11 cellular contexts compared by ENCODE assay signal in genomic region chr16:2211923-2212347, GRCh38. TPM values are rescaled to one million over a fixed set of nuclear protein-coding genes. Genes with fewer than 3 reads are reported as not detected.
A peak's percentile ranks its signal among the peaks of the same experiment; 100 is the strongest.
DNase-seq lines count a peak whose midpoint lies in the region; ATAC-seq and TF ChIP-seq lines count a peak whose summit lies in the region.
"Had no signal": no experiment of that assay in that cellular context is flagged by ENCODE, and none has a peak within 500 bp of the region (broad histone marks: within the 10 kb centered on the region; RNA-seq: fewer than 3 reads in every experiment).

No MANE protein-coding gene starts in this region.

- WGBS in mammary epithelial cell (ENCODE audit: low coverage, missing lambda C conversion rate): 44% methylated on average over 9 of the region's 11 CpGs

- peaks cover 40% of the 10 kb centered on the region for H3K79me2 ChIP-seq in mammary epithelial cell (ENCODE audit: insufficient read depth, low read length)

- peak overlapping the region; percentile 98 for H3K4me2 ChIP-seq in mammary epithelial cell (ENCODE audit: insufficient read depth, low read depth, low read length)

- H3K9ac ChIP-seq in NT2/D1 (ENCODE audit: insufficient read length, low read depth): peak overlapping the region; percentile 33
- H3K9ac ChIP-seq in mammary epithelial cell (ENCODE audit: insufficient read depth, low read length): no peak overlapping the region

- in situ Hi-C loops in mammary epithelial cell (cut with MboI; ENCODE audit: low sequenced_read_pairs in 2 of 2): no loop called here

- H3K9me3 ChIP-seq in NT2/D1 (ENCODE audit: insufficient read depth, low read length) (no peaks in the 10 kb centered on the region), mammary epithelial cell (replicated peaks; ENCODE audit: insufficient read depth, low read length) (no peaks in the 10 kb centered on the region)

- BruUV-seq in mammary epithelial cell (replicated peaks; lab: Mats Ljungman, UMichigan): no TSS peak

- no peak overlapping the region for H2AFZ ChIP-seq in mammary epithelial cell (ENCODE audit: low read depth, low read length)

- H3K27ac ChIP-seq in mammary epithelial cell (ENCODE audit: insufficient read depth, low read depth, low read length): no peak overlapping the region

- H3K9me3 Mint-ChIP-seq in osteocyte (ENCODE audit: unreplicated experiment): no peaks in the 10 kb centered on the region

- peaks cover 9% of the 10 kb centered on the region for H3K36me3 Mint-ChIP-seq in osteocyte (ENCODE audit: unreplicated experiment)

- H3K4me1 ChIP-seq in NT2/D1 (ENCODE audit: insufficient read depth, insufficient read length): peaks cover 34% of the 10 kb centered on the region
- peaks cover 28% of the 10 kb centered on the region for H3K4me1 ChIP-seq in mammary epithelial cell (ENCODE audit: insufficient read depth, low read length)

- H3K36me3 ChIP-seq in NT2/D1 (ENCODE audit: insufficient read depth, insufficient read length, low read length): peaks cover 66% of the 10 kb centered on the region
- H3K36me3 ChIP-seq in mammary epithelial cell (ENCODE audit: insufficient read depth, low read length): peaks cover 4% of the 10 kb centered on the region

- ATAC-seq in HG03354 (IDR thresholded peaks at IDR 0.05; ENCODE audit: poor library complexity, severe bottlenecking, unreplicated experiment) (no peak), HG02610 (IDR thresholded peaks at IDR 0.05; ENCODE audit: unreplicated experiment) (no peak)

- CTCF ChIA-PET in mammary epithelial cell (lab: Charles Lee; ENCODE audit: low non-redundant PET): no interaction called here

- peak overlapping the region; percentile 42 for H3K4me3 Mint-ChIP-seq in osteocyte (ENCODE audit: unreplicated experiment)

- peak overlapping the region; percentile 7 for H3K27ac Mint-ChIP-seq in osteocyte (ENCODE audit: unreplicated experiment)

- H3K27me3 ChIP-seq in NT2/D1 (ENCODE audit: insufficient read depth, insufficient read length) (no peaks in the 10 kb centered on the region), mammary epithelial cell (ENCODE audit: insufficient read depth, low read length) (no peaks in the 10 kb centered on the region)

- dilution Hi-C loops in mammary epithelial cell (cut with HindIII; ENCODE audit: low sequenced_read_pairs): no loop called here

- DNase-seq in NCI-H2196 (lab: John Stamatoyannopoulos, UW; ENCODE audit: unreplicated experiment) (peak; percentile 28), NCI-H2196 treated with DMSO at 0.1 percent for 48 hours (lab: John Stamatoyannopoulos, UW; ENCODE audit: unreplicated experiment) (no peak), NT2/D1 (ENCODE audit: low read depth, low spot score) (no peak), mammary epithelial cell (no peak), osteocyte (ENCODE audit: extremely low spot score, unreplicated experiment) (no peak), NCI-H524 (lab: John Stamatoyannopoulos, UW) (no peak)
- DNase-seq: activated CD4-positive, alpha-beta T cell treated with anti-CD3 and anti-CD28 coated beads for 48 hours; NCI-H187; SHP77 treated with DMSO at 0.1 percent for 48 hours had no signal

- no peaks in the 10 kb centered on the region for H3K27me3 Mint-ChIP-seq in osteocyte (ENCODE audit: unreplicated experiment)

- no peak overlapping the region for H3K4me3 ChIP-seq in NT2/D1 (ENCODE audit: insufficient read length, low read depth)
- no peak overlapping the region for H3K4me3 ChIP-seq in mammary epithelial cell (replicated peaks in 1 of 3; ENCODE audit: insufficient read depth in 1 of 3, low read depth in 2 of 3, low read length in 3 of 3)

- intact Hi-C loops in mammary epithelial cell (cut with micrococcal nuclease): loop anchor here (5.0 kb wide), 1 partner anchor 50 kb away; no protein-coding TSS in a partner anchor

- TF ChIP-seq CTCF in mammary epithelial cell (conservative IDR thresholded peaks at IDR 0.05 in 1 of 2, IDR thresholded peaks at IDR 0.05 in 1 of 2; ENCODE audit: extremely low read depth in 1 of 2, insufficient read depth in 1 of 2, low read depth in 1 of 2, low read length in 2 of 2) (no peak), osteocyte (IDR thresholded peaks at IDR 0.05) (no peak)

- peaks cover 26% of the 10 kb centered on the region for H3K4me1 Mint-ChIP-seq in osteocyte (ENCODE audit: unreplicated experiment)

- H4K20me1 ChIP-seq in mammary epithelial cell (ENCODE audit: insufficient read depth, low read length): no peaks in the 10 kb centered on the region

RNA-seq across cellular contexts. Expression of gene BRICD5, which starts 1.3 kb away (rescaled TPM):
- total RNA-seq in mammary epithelial cell (1 to 10 TPM in 1 of 2 donors, under 1 TPM in 1; 0.67 to 4.3 TPM), osteocyte (6.6 and 10.1 TPM in 2 replicates)
- polyA plus RNA-seq in mammary epithelial cell: 1.7 TPM
- polyA minus RNA-seq in mammary epithelial cell: not detected

RNA-seq across cellular contexts. Expression of gene PGP, which starts 2.7 kb away (rescaled TPM):
- 10 to 100 TPM; 12.8 to 19.0 TPM for total RNA-seq in mammary epithelial cell
- polyA plus RNA-seq in mammary epithelial cell: 19.9 TPM
- polyA minus RNA-seq in mammary epithelial cell: 6.6 TPM
- 14.1 and 15.0 TPM in 2 replicates for total RNA-seq in osteocyte

RNA-seq across cellular contexts. Expression of gene MLST8, which starts 6.7 kb away (rescaled TPM):
- 10 to 100 TPM; 39.0 to 55.8 TPM for total RNA-seq in mammary epithelial cell
- 68.1 TPM for polyA plus RNA-seq in mammary epithelial cell
- polyA minus RNA-seq in mammary epithelial cell: 45.8 TPM
- 57.6 and 60.2 TPM in 2 replicates for total RNA-seq in osteocyte

RNA-seq across cellular contexts. Expression of gene E4F1, which starts 11.5 kb away (rescaled TPM):
- total RNA-seq in mammary epithelial cell (10 to 100 TPM; 22.0 to 24.8 TPM), osteocyte (24.3 and 26.9 TPM in 2 replicates)
- 15.2 TPM for polyA plus RNA-seq in mammary epithelial cell
- 8.6 TPM for polyA minus RNA-seq in mammary epithelial cell

RNA-seq across cellular contexts. Expression of gene CASKIN1, which starts 15.5 kb away (rescaled TPM):
- total RNA-seq in mammary epithelial cell (1 to 10 TPM in 1 of 2 donors, under 1 TPM in 1; 0.83 to 1.4 TPM), osteocyte (2.4 and 3.7 TPM in 2 replicates)
- 0.09 TPM for polyA plus RNA-seq in mammary epithelial cell
- polyA minus RNA-seq in mammary epithelial cell: not detected
